Comparison of ENCODE assay signal across 13 cellular contexts in genomic region chr18:50527636-50528307, GRCh38. TPM values are rescaled to one million over a fixed set of nuclear protein-coding genes. Genes with fewer than 3 reads are reported as not detected.
"Had no signal": no experiment of that assay in that cellular context is flagged by ENCODE, and none has a peak within 500 bp of the region (broad histone marks: within the 10 kb centered on the region; RNA-seq: fewer than 3 reads in every experiment).

No MANE protein-coding gene starts in this region.

- H3K4me3 ChIP-seq: hepatocyte, thoracic aorta had no signal

- DNase-seq: activated CD8-positive, alpha-beta T cell treated with anti-CD3 and anti-CD28 coated beads for 36 hours; activated naive CD4-positive, alpha-beta T cell treated with anti-CD3 and anti-CD28 coated beads for 36 hours; effector memory CD8-positive, alpha-beta T cell; kidney; stimulated activated CD4-positive, alpha-beta T cell treated with anti-CD3 and anti-CD28 coated beads, Interleukin-4, amount 100 ng/mL, for 24 hours; stimulated activated naive CD8-positive, alpha-beta T cell treated with anti-CD3 and anti-CD28 coated beads, Interleukin-15, amount 100 ng/mL, for 72 hours; SW 1271 had no signal

- H3K36me3 ChIP-seq: thoracic aorta had no signal

- H3K27ac Mint-ChIP-seq: activated CD8-positive, alpha-beta T cell treated with anti-CD3 and anti-CD28 coated beads for 36 hours; activated naive CD4-positive, alpha-beta T cell treated with anti-CD3 and anti-CD28 coated beads for 36 hours; activated T-helper 17 cell treated with anti-CD3 and anti-CD28 coated beads, Interleukin-2, amount 50 U/mL, for 72 hours; effector memory CD8-positive, alpha-beta T cell; stimulated activated naive CD8-positive, alpha-beta T cell treated with anti-CD3 and anti-CD28 coated beads, Interleukin-15, amount 100 ng/mL, for 72 hours had no signal

- H3K4me1 Mint-ChIP-seq: activated T-helper 17 cell treated with anti-CD3 and anti-CD28 coated beads, Interleukin-2, amount 50 U/mL, for 72 hours; stimulated activated naive CD8-positive, alpha-beta T cell treated with anti-CD3 and anti-CD28 coated beads, Interleukin-15, amount 100 ng/mL, for 72 hours had no signal

- ATAC-seq: activated CD8-positive, alpha-beta T cell treated with anti-CD3 and anti-CD28 coated beads for 36 hours; activated T-helper 17 cell treated with anti-CD3 and anti-CD28 coated beads, Interleukin-2, amount 50 U/mL, for 72 hours; effector memory CD8-positive, alpha-beta T cell; stimulated activated naive CD8-positive, alpha-beta T cell treated with anti-CD3 and anti-CD28 coated beads, Interleukin-15, amount 100 ng/mL, for 72 hours had no signal

- H3K4me1 ChIP-seq: parathyroid adenoma had no signal

- H3K4me3 Mint-ChIP-seq: activated CD8-positive, alpha-beta T cell treated with anti-CD3 and anti-CD28 coated beads for 36 hours; activated naive CD4-positive, alpha-beta T cell treated with anti-CD3 and anti-CD28 coated beads for 36 hours; activated T-helper 17 cell treated with anti-CD3 and anti-CD28 coated beads, Interleukin-2, amount 50 U/mL, for 72 hours; effector memory CD8-positive, alpha-beta T cell; neural crest cell; stimulated activated naive CD8-positive, alpha-beta T cell treated with anti-CD3 and anti-CD28 coated beads, Interleukin-15, amount 100 ng/mL, for 72 hours had no signal

- H3K27me3 ChIP-seq: hepatocyte had no signal

- H3K27ac ChIP-seq: hepatocyte, parathyroid adenoma, thoracic aorta had no signal

RNA-seq across cellular contexts. Expression of gene MAPK4, which starts 32.1 kb away (rescaled TPM):
- total RNA-seq: activated CD8-positive, alpha-beta T cell treated with anti-CD3 and anti-CD28 coated beads for 36 hours; activated naive CD4-positive, alpha-beta T cell treated with anti-CD3 and anti-CD28 coated beads for 36 hours; activated T-helper 17 cell treated with anti-CD3 and anti-CD28 coated beads, Interleukin-2, amount 50 U/mL, for 72 hours; myocyte had no signal
